Comparison of ENCODE assay signal across 9 cellular contexts in the genomic region with DNA sequence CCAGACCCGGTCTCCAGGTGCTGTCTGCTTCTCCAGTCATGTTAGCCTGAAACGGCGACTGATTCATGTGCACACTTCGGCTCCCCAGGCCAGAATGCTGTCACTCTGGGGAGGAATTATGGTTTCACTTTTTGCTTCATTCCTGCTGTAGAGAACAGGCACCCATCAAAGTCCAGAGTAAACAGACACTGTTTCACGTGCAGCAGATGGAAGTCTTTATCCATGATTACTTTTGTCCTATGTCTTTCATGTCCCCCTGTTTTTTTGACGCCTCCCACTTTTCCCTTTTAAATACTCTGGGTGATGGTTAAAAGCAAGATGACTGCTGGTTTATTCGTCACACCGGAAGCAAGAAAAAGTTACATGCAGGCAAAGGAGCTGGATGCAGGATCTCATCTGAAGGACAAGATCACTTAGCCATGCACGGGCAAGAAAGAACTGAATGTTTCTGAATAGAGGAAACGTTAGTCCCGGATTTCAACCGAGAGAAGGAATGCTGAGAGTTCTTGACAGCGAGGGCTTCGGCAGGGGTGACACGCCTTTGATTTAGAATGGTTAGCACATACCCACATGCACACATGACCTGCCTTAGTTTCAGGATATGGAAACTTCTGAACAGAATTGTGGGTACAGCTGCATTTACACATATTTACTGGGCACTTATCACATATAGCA.
A peak's percentile ranks its signal among the peaks of the same experiment; 100 is the strongest.
DNase-seq lines count a peak whose midpoint lies in the region; ATAC-seq, FAIRE-seq and TF ChIP-seq lines count a peak whose summit lies in the region.
"Had no signal": no experiment of that assay in that cellular context is flagged by ENCODE, and none has a peak within 500 bp of the region (broad histone marks: within the 10 kb centered on the region; RNA-seq: fewer than 3 reads in every experiment).

No MANE protein-coding gene starts in this region.

- peak overlapping the region; percentile 53 for H3K27ac ChIP-seq in right cardiac atrium (ENCODE audit: low read length)

- H3K27ac Mint-ChIP-seq in activated T-cell treated with anti-CD3 and anti-CD28 coated beads, Interleukin-2, amount 50 U/mL, for 72 hours, result peak overlapping the region; percentile 63

- TF ChIP-seq POLR2A in GM12891 (IDR thresholded peaks at IDR 0.05; ENCODE audit: low read depth, low read length), result no peak

- no peaks in the 10 kb centered on the region for H3K27me3 Mint-ChIP-seq in activated T-cell treated with anti-CD3 and anti-CD28 coated beads, Interleukin-2, amount 50 U/mL, for 72 hours (ENCODE audit: low read depth)

- peaks cover 38% of the 10 kb centered on the region for H3K4me1 Mint-ChIP-seq in activated T-cell treated with anti-CD3 and anti-CD28 coated beads, Interleukin-2, amount 50 U/mL, for 72 hours (ENCODE audit: low read depth)

- H3K4me3 Mint-ChIP-seq in activated T-cell treated with anti-CD3 and anti-CD28 coated beads, Interleukin-2, amount 50 U/mL, for 72 hours, result peak overlapping the region; percentile 77 to 81

- peak overlapping the region; percentile 14 for H3K4me3 ChIP-seq in right cardiac atrium (ENCODE audit: low read length)

- no peaks in the 10 kb centered on the region for H3K4me1 ChIP-seq in right cardiac atrium (ENCODE audit: control insufficient read depth, insufficient read depth, low read length)

- H3K27me3 ChIP-seq in right cardiac atrium (ENCODE audit: control insufficient read depth, insufficient read depth), result no peaks in the 10 kb centered on the region

- FAIRE-seq in GM12891 (lab: Jason Lieb, UNC), result peak; percentile 88

- H3K9me3 Mint-ChIP-seq in activated T-cell treated with anti-CD3 and anti-CD28 coated beads, Interleukin-2, amount 50 U/mL, for 72 hours, result no peaks in the 10 kb centered on the region

- no peaks in the 10 kb centered on the region for H3K36me3 Mint-ChIP-seq in activated T-cell treated with anti-CD3 and anti-CD28 coated beads, Interleukin-2, amount 50 U/mL, for 72 hours (ENCODE audit: insufficient read depth in 2 of 2)

- no peaks in the 10 kb centered on the region for H3K9me3 ChIP-seq in right cardiac atrium (ENCODE audit: control insufficient read depth, low read length)

- WGBS in right cardiac atrium, result 30% methylated on average over 15 of the region's 15 CpGs

- peak in 1 of 2 donors; percentile 27 for ATAC-seq in activated T-cell treated with anti-CD3 and anti-CD28 coated beads, Interleukin-2, amount 50 U/mL, for 72 hours (replicated peaks in 1 of 2)
- ATAC-seq in right cardiac atrium, result peak; percentile 29 to 44
- no peak for ATAC-seq in GM18498 (IDR thresholded peaks at IDR 0.05; ENCODE audit: unreplicated experiment)
- no peak for ATAC-seq in GM21723 (IDR thresholded peaks at IDR 0.05; ENCODE audit: unreplicated experiment)

- DNase-seq in GM12891 (ENCODE audit: insufficient read length, low spot score) (no peak), right cardiac atrium (no peak), NCI-H128 (lab: John Stamatoyannopoulos, UW; ENCODE audit: unreplicated experiment) (no peak)
- peak; percentile 15 to 24 for DNase-seq in activated T-cell treated with anti-CD3 and anti-CD28 coated beads, Interleukin-2, amount 50 U/mL, for 72 hours
- peak; percentile 35 for DNase-seq in stimulated activated CD4-positive, alpha-beta T cell treated with anti-CD3 and anti-CD28 coated beads, Interleukin-15, amount 100 ng/mL, for 24 hours
- DNase-seq in activated CD8-positive, alpha-beta memory T cell treated with anti-CD3 and anti-CD28 coated beads, Interleukin-2, amount 50 U/mL, for 4 hours, result no peak
- DNase-seq: NCI-H2029 had no signal

- intact Hi-C loops in right cardiac atrium (cut with DNase I), result no loop called here

TF ChIP-seq in GM12891, 5 proteins besides CTCF, POLR2A, EP300 and RAD21:
- no peak for TF ChIP-seq SPI1 (IDR thresholded peaks at IDR 0.05; ENCODE audit: low read depth, low read length)
- no peak for TF ChIP-seq PAX5 (IDR thresholded peaks at IDR 0.05; ENCODE audit: insufficient read depth, low read length, severe bottlenecking)
- TF ChIP-seq POU2F2 (IDR thresholded peaks at IDR 0.05; ENCODE audit: low read depth, low read length), result no peak
- no peak for TF ChIP-seq POLR2AphosphoS5 (IDR thresholded peaks at IDR 0.05; ENCODE audit: low read depth, low read length)
- TF ChIP-seq TAF1 (IDR thresholded peaks at IDR 0.05; ENCODE audit: low read depth, low read length), result no peak

Comparison
In these comparisons a context has a peak if more than half of its experiments do, and no peak if none do; other contexts are left out.
1. DNase-seq: peak in activated T-cell treated with anti-CD3 and anti-CD28 coated beads, Interleukin-2, amount 50 U/mL, for 72 hours (2 of 2) and stimulated activated CD4-positive, alpha-beta T cell treated with anti-CD3 and anti-CD28 coated beads, Interleukin-15, amount 100 ng/mL, for 24 hours (single experiment); none in GM12891 (single experiment), right cardiac atrium (0 of 3), NCI-H128 (single experiment) and activated CD8-positive, alpha-beta memory T cell treated with anti-CD3 and anti-CD28 coated beads, Interleukin-2, amount 50 U/mL, for 4 hours (single experiment).
2. ATAC-seq: peak in right cardiac atrium (2 of 2); none in GM18498 (single experiment) and GM21723 (single experiment).